32 cellular contexts compared by ENCODE assay signal in the genomic region with DNA sequence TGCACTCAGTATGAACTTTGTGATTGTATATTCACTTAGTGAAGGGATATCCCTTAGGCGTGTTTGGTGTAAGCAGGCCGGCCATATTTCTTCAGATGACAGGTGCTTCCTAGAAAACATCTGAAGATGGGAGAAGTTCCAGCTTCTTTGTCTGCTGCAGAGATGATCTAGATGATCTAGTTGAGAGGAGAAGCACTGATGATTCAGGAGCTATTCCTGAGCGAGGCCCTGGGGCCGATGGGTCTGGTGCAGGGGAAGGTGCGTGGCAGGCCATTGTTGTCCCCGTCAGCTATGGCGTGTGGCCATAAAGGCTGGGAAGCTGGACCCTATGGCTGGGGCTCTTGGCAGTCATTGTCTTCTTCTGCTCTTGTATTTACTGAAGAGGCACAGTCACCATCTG. TPM values are rescaled to one million over a fixed set of nuclear protein-coding genes. Genes with fewer than 3 reads are reported as not detected.
DNase-seq lines count a peak whose midpoint lies in the region; ATAC-seq and TF ChIP-seq lines count a peak whose summit lies in the region.
"Had no signal": no experiment of that assay in that cellular context is flagged by ENCODE, and none has a peak within 500 bp of the region (broad histone marks: within the 10 kb centered on the region; RNA-seq: fewer than 3 reads in every experiment).

No MANE protein-coding gene starts in this region.

- 76 to 84% methylated on average over 7 of the region's 7 CpGs for WGBS in heart right ventricle, 2 donors

- H3K36me3 ChIP-seq in heart right ventricle = peaks cover 0 to 60% (median 21%) of the 10 kb centered on the region in 9 donors
- H3K36me3 ChIP-seq: breast epithelium, ovary had no signal

- H3K9me3 ChIP-seq in CD4-positive, alpha-beta T cell (ENCODE audit: control insufficient read depth, low read length) = no peaks in the 10 kb centered on the region
- H3K9me3 ChIP-seq in heart right ventricle = no peaks in the 10 kb centered on the region
- H3K9me3 ChIP-seq: breast epithelium, ovary, Peyer's patch, thoracic aorta had no signal

- H3K27ac Mint-ChIP-seq in activated CD4-positive, alpha-beta T cell treated with anti-CD3 and anti-CD28 coated beads, Interleukin-2, amount 10 ng/mL, durations not matched to agents 24 days and 14 days = peak overlapping the region; percentile 53
- H3K27ac Mint-ChIP-seq in CD4-positive, alpha-beta T cell = peak overlapping the region; percentile 95
- peak overlapping the region; percentile 9 for H3K27ac Mint-ChIP-seq in activated CD8-positive, alpha-beta T cell treated with anti-CD3 and anti-CD28 coated beads for 36 hours
- peak overlapping the region in 9 of 10 donors; percentile 44 to 93 (median 85) for H3K27ac Mint-ChIP-seq in naive thymus-derived CD8-positive, alpha-beta T cell

- POLR2A ChIA-PET in CD4-positive, alpha-beta T cell (lab: Charles Lee) = interaction anchor here (0.9 to 1.6 kb wide), 4 partner anchors 10 to 34 kb away, joined by 3 to 5 read pairs (median 4); no protein-coding TSS in a partner anchor
- POLR2A ChIA-PET in activated CD8-positive, alpha-beta T cell treated with anti-CD3 and anti-CD28 coated beads for 36 hours (lab: Charles Lee) = interaction anchor here (0.7 to 2.5 kb wide), 6 partner anchors 12 to 114 kb away, joined by 3 to 7 read pairs (median 3); a partner anchor contains a TSS
- POLR2A ChIA-PET in naive thymus-derived CD8-positive, alpha-beta T cell (lab: Charles Lee) = interaction anchor here (0.6 to 1.8 kb wide), 4 partner anchors 10 to 90 kb away, joined by 3 to 5 read pairs (median 4); a partner anchor contains a TSS

- no peak for DNase-seq in activated CD4-positive, alpha-beta T cell treated with anti-CD3 and anti-CD28 coated beads, Interleukin-2, amount 10 ng/mL, durations not matched to agents 24 days and 14 days
- DNase-seq in activated CD4-positive, alpha-beta T cell treated with anti-CD3 and anti-CD28 coated beads, Interleukin-2, amount 50 U/mL, for 4 hours = no peak
- DNase-seq in CD4-positive, alpha-beta T cell = no peak
- DNase-seq in activated CD8-positive, alpha-beta T cell treated with anti-CD3 and anti-CD28 coated beads for 36 hours = no peak
- peak in 1 of 10 donors; percentile 18 for DNase-seq in naive thymus-derived CD8-positive, alpha-beta T cell
- DNase-seq in NCI-H774 (lab: John Stamatoyannopoulos, UW) (no peak), heart right ventricle (no peak)
- DNase-seq: activated CD4-positive, alpha-beta T cell treated with anti-CD3 and anti-CD28 coated beads, Interleukin-2, amount 50 U/mL, for 48 hours; activated gamma-delta T cell treated with Interleukin-2 at 50 U/mL for 16 hours; amygdala; effector CD4-positive, alpha-beta T cell; immature natural killer cell; left colon; NCI-H146; NCI-H748 treated with DMSO at 0.1 percent for 48 hours; ovary; Peyer's patch; SHP77 treated with DMSO at 0.1 percent for 48 hours; small intestine; stimulated activated naive CD8-positive, alpha-beta T cell treated with anti-CD3 and anti-CD28 coated beads, Interleukin-15, Interleukin-2, amounts not matched to agents 100 U/mL and 50 U/mL, for 24 hours; T-helper 9 cell; WERI-Rb-1 had no signal

- no peaks in the 10 kb centered on the region for H3K9me3 Mint-ChIP-seq in activated CD4-positive, alpha-beta T cell treated with anti-CD3 and anti-CD28 coated beads, Interleukin-2, amount 10 ng/mL, durations not matched to agents 24 days and 14 days
- H3K9me3 Mint-ChIP-seq in CD4-positive, alpha-beta T cell = no peaks in the 10 kb centered on the region
- H3K9me3 Mint-ChIP-seq in activated CD8-positive, alpha-beta T cell treated with anti-CD3 and anti-CD28 coated beads for 36 hours = no peaks in the 10 kb centered on the region
- H3K9me3 Mint-ChIP-seq in naive thymus-derived CD8-positive, alpha-beta T cell = no peaks in the 10 kb centered on the region
- H3K9me3 Mint-ChIP-seq: immature natural killer cell had no signal

- H3K4me1 ChIP-seq in heart right ventricle = peaks cover 0 to 34% (median 15%) of the 10 kb centered on the region in 9 donors

- intact Hi-C loops in activated CD4-positive, alpha-beta T cell treated with anti-CD3 and anti-CD28 coated beads, Interleukin-2, amount 10 ng/mL, durations not matched to agents 24 days and 14 days (cut with micrococcal nuclease) = no loop called here
- intact Hi-C loops in CD4-positive, alpha-beta T cell (cut with DNase I, micrococcal nuclease) = no loop called here
- intact Hi-C loops in activated CD8-positive, alpha-beta T cell treated with anti-CD3 and anti-CD28 coated beads for 36 hours (cut with micrococcal nuclease) = no loop called here
- intact Hi-C loops in heart right ventricle (cut with DNase I) = loop anchor here in 3 of 10 donors (10.0 kb wide), 3 partner anchors 49 to 349 kb away; no protein-coding TSS in a partner anchor

- CTCF ChIA-PET in CD4-positive, alpha-beta T cell (lab: Charles Lee) = interaction anchor here (1.2 kb wide), 1 partner anchor 11 kb away, joined by 3 read pairs; no protein-coding TSS in a partner anchor
- CTCF ChIA-PET in activated CD8-positive, alpha-beta T cell treated with anti-CD3 and anti-CD28 coated beads for 36 hours (lab: Charles Lee) = no interaction called here

- no peaks in the 10 kb centered on the region for H3K27me3 Mint-ChIP-seq in activated CD4-positive, alpha-beta T cell treated with anti-CD3 and anti-CD28 coated beads, Interleukin-2, amount 10 ng/mL, durations not matched to agents 24 days and 14 days
- no peaks in the 10 kb centered on the region for H3K27me3 Mint-ChIP-seq in CD4-positive, alpha-beta T cell
- no peaks in the 10 kb centered on the region for H3K27me3 Mint-ChIP-seq in activated CD8-positive, alpha-beta T cell treated with anti-CD3 and anti-CD28 coated beads for 36 hours
- H3K27me3 Mint-ChIP-seq in naive thymus-derived CD8-positive, alpha-beta T cell = no peaks in the 10 kb centered on the region

- peaks cover 38% of the 10 kb centered on the region for H3K4me1 Mint-ChIP-seq in activated CD4-positive, alpha-beta T cell treated with anti-CD3 and anti-CD28 coated beads, Interleukin-2, amount 10 ng/mL, durations not matched to agents 24 days and 14 days
- H3K4me1 Mint-ChIP-seq in CD4-positive, alpha-beta T cell (ENCODE audit: low read depth) = peaks cover 68% of the 10 kb centered on the region
- peaks cover 41% of the 10 kb centered on the region for H3K4me1 Mint-ChIP-seq in activated CD8-positive, alpha-beta T cell treated with anti-CD3 and anti-CD28 coated beads for 36 hours (ENCODE audit: low read depth)
- H3K4me1 Mint-ChIP-seq in naive thymus-derived CD8-positive, alpha-beta T cell = peaks cover 27 to 65% (median 54%) of the 10 kb centered on the region in 4 donors

- no peak overlapping the region for H3K27ac ChIP-seq in CD4-positive, alpha-beta T cell (ENCODE audit: low read depth, low read length)
- H3K27ac ChIP-seq in heart right ventricle = no peak overlapping the region
- H3K27ac ChIP-seq: breast epithelium, C4-2B, epithelial cell of prostate, ovary, Peyer's patch, thoracic aorta, WERI-Rb-1 had no signal

- no peak for TF ChIP-seq CTCF in CD4-positive, alpha-beta T cell (IDR thresholded peaks at IDR 0.05)
- TF ChIP-seq CTCF in activated CD8-positive, alpha-beta T cell treated with anti-CD3 and anti-CD28 coated beads for 36 hours (IDR thresholded peaks at IDR 0.05) = no peak
- no peak for TF ChIP-seq CTCF in heart right ventricle (IDR thresholded peaks at IDR 0.05)

- no peak overlapping the region for H3K4me3 ChIP-seq in heart right ventricle
- H3K4me3 ChIP-seq: breast epithelium, ovary, Peyer's patch, thoracic aorta had no signal

- peaks cover 51% of the 10 kb centered on the region for H3K36me3 Mint-ChIP-seq in activated CD4-positive, alpha-beta T cell treated with anti-CD3 and anti-CD28 coated beads, Interleukin-2, amount 10 ng/mL, durations not matched to agents 24 days and 14 days (ENCODE audit: low read depth)
- peaks cover 69% of the 10 kb centered on the region for H3K36me3 Mint-ChIP-seq in CD4-positive, alpha-beta T cell (ENCODE audit: low read depth)
- H3K36me3 Mint-ChIP-seq in activated CD8-positive, alpha-beta T cell treated with anti-CD3 and anti-CD28 coated beads for 36 hours (ENCODE audit: low read depth) = peaks cover 31% of the 10 kb centered on the region
- peaks cover 0 to 56% (median 26%) of the 10 kb centered on the region in 3 donors for H3K36me3 Mint-ChIP-seq in naive thymus-derived CD8-positive, alpha-beta T cell

- peak overlapping the region; percentile 46 for H3K4me3 Mint-ChIP-seq in activated CD4-positive, alpha-beta T cell treated with anti-CD3 and anti-CD28 coated beads, Interleukin-2, amount 10 ng/mL, durations not matched to agents 24 days and 14 days
- peak overlapping the region; percentile 79 for H3K4me3 Mint-ChIP-seq in CD4-positive, alpha-beta T cell
- H3K4me3 Mint-ChIP-seq in activated CD8-positive, alpha-beta T cell treated with anti-CD3 and anti-CD28 coated beads for 36 hours = no peak overlapping the region
- peak overlapping the region in 4 of 10 donors; percentile 5 to 30 (median 25) for H3K4me3 Mint-ChIP-seq in naive thymus-derived CD8-positive, alpha-beta T cell
- H3K4me3 Mint-ChIP-seq: immature natural killer cell had no signal

- ATAC-seq in CD4-positive, alpha-beta T cell (ENCODE audit: poor library complexity) = no peak
- ATAC-seq in activated CD8-positive, alpha-beta T cell treated with anti-CD3 and anti-CD28 coated beads for 36 hours = no peak
- ATAC-seq in naive thymus-derived CD8-positive, alpha-beta T cell = no peak
- no peak for ATAC-seq in GM18858 (IDR thresholded peaks at IDR 0.05; ENCODE audit: unreplicated experiment)
- no peak for ATAC-seq in heart right ventricle
- ATAC-seq: HCT116; left colon; stimulated activated naive CD8-positive, alpha-beta T cell treated with anti-CD3 and anti-CD28 coated beads, Interleukin-15, Interleukin-2, amounts not matched to agents 100 U/mL and 50 U/mL, for 24 hours had no signal

- H3K27me3 ChIP-seq in CD4-positive, alpha-beta T cell (ENCODE audit: control insufficient read depth, insufficient read depth, low read length) = no peaks in the 10 kb centered on the region
- no peaks in the 10 kb centered on the region for H3K27me3 ChIP-seq in heart right ventricle
- H3K27me3 ChIP-seq: breast epithelium, ovary, Peyer's patch had no signal

RNA-seq across cellular contexts. Expression of a gene that starts 14.0 kb away (rescaled TPM):
- 32.0 and 32.5 TPM in 2 replicates for total RNA-seq in activated CD4-positive, alpha-beta T cell treated with anti-CD3 and anti-CD28 coated beads, Interleukin-2, amount 10 ng/mL, durations not matched to agents 24 days and 14 days
- 100 to 1,000 TPM; 159 to 161 TPM for total RNA-seq in CD4-positive, alpha-beta T cell
- 10 to 100 TPM; 30.6 to 32.4 TPM for total RNA-seq in activated CD8-positive, alpha-beta T cell treated with anti-CD3 and anti-CD28 coated beads for 36 hours
- total RNA-seq in naive thymus-derived CD8-positive, alpha-beta T cell = 10 to 100 TPM; 82.8 to 88.5 TPM
- 10 to 100 TPM; 33.2 to 67.8 (median 48.1) TPM for polyA plus RNA-seq in naive thymus-derived CD8-positive, alpha-beta T cell
- total RNA-seq in heart right ventricle = 10 to 100 TPM; 10.4 to 30.8 (median 16.3) TPM
- polyA plus RNA-seq in heart right ventricle = 10 to 100 TPM; 10.2 to 35.7 TPM

RNA-seq across cellular contexts. Expression of a gene that starts 38.9 kb away (rescaled TPM):
- not detected in 2 replicates for total RNA-seq in activated CD4-positive, alpha-beta T cell treated with anti-CD3 and anti-CD28 coated beads, Interleukin-2, amount 10 ng/mL, durations not matched to agents 24 days and 14 days
- total RNA-seq in CD4-positive, alpha-beta T cell = not detected
- total RNA-seq in activated CD8-positive, alpha-beta T cell treated with anti-CD3 and anti-CD28 coated beads for 36 hours = not detected
- total RNA-seq in naive thymus-derived CD8-positive, alpha-beta T cell = not detected
- not detected for polyA plus RNA-seq in naive thymus-derived CD8-positive, alpha-beta T cell
- not detected for total RNA-seq in heart right ventricle
- polyA plus RNA-seq in heart right ventricle = under 1 TPM in 1 of 2 donors, not detected in 1; 0.48 TPM
- total RNA-seq: A172, breast epithelium, LHCN-M2, mammary epithelial cell, ovary, thoracic aorta had no signal
- polyA plus RNA-seq: mammary epithelial cell, neural cell had no signal

Comparison
In these comparisons a context has a peak if more than half of its experiments do, and no peak if none do; other contexts are left out.
1. H3K27ac Mint-ChIP-seq: peak in every context shown above with its lines; median percentile 95 in CD4-positive, alpha-beta T cell; 85 in naive thymus-derived CD8-positive, alpha-beta T cell; 53 in activated CD4-positive, alpha-beta T cell treated with anti-CD3 and anti-CD28 coated beads, Interleukin-2, amount 10 ng/mL, durations not matched to agents 24 days and 14 days; 9 in activated CD8-positive, alpha-beta T cell treated with anti-CD3 and anti-CD28 coated beads for 36 hours.